Comparison of ENCODE assay signal across 24 cellular contexts in the genomic region with DNA sequence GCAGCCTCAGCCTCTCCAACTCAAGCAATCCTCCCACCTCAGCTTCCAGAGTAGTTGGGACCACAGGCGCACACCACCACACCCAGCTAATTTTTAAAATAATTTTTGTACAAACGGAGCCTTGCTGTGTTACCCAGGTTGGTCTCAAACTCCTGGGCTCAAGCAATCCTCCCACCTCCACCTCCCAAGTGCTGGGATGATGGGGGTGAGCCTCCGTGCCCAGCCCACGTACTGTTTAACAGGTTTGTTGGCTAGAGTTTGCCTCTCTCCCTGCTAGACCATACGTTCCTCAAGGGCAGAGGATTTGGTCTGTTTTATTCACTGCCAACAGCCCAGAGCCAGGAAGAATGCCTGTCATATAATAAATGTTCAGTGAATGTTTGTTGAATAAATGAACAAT. TPM values are rescaled to one million over a fixed set of nuclear protein-coding genes. Genes with fewer than 3 reads are reported as not detected.
DNase-seq lines count a peak whose midpoint lies in the region; ATAC-seq, FAIRE-seq and TF ChIP-seq lines count a peak whose summit lies in the region.
"Had no signal": no experiment of that assay in that cellular context is flagged by ENCODE, and none has a peak within 500 bp of the region (broad histone marks: within the 10 kb centered on the region; RNA-seq: fewer than 3 reads in every experiment).

No MANE protein-coding gene starts in this region.

- H3K36me3 Mint-ChIP-seq in MCF 10A (ENCODE audit: insufficient read depth, unreplicated experiment) (peaks cover 4% of the 10 kb centered on the region), T-cell (no peaks in the 10 kb centered on the region)
- no peaks in the 10 kb centered on the region for H3K36me3 Mint-ChIP-seq in activated naive CD8-positive, alpha-beta T cell treated with anti-CD3 and anti-CD28 coated beads for 36 hours
- no peaks in the 10 kb centered on the region for H3K36me3 Mint-ChIP-seq in stimulated activated memory B cell treated with anti-CD40 and anti-IgM and Interleukin-4, amounts not matched to agents 10 μg/mL and 1 μg/mL and 100 μg/mL, for 72 hours

- no peak for FAIRE-seq in kidney (lab: Jason Lieb, UNC)
- FAIRE-seq: GM18507, H1 had no signal

- H3K4me3 Mint-ChIP-seq in MCF 10A (ENCODE audit: unreplicated experiment) (no peak overlapping the region), T-cell (no peak overlapping the region)
- H3K4me3 Mint-ChIP-seq in activated naive CD8-positive, alpha-beta T cell treated with anti-CD3 and anti-CD28 coated beads for 36 hours = no peak overlapping the region
- H3K4me3 Mint-ChIP-seq in stimulated activated memory B cell treated with anti-CD40 and anti-IgM and Interleukin-4, amounts not matched to agents 10 μg/mL and 1 μg/mL and 100 μg/mL, for 72 hours = no peak overlapping the region

- no peaks in the 10 kb centered on the region for H3K9me3 Mint-ChIP-seq in MCF 10A (ENCODE audit: unreplicated experiment)
- H3K9me3 Mint-ChIP-seq in T-cell = no peaks in the 10 kb centered on the region
- H3K9me3 Mint-ChIP-seq in activated naive CD8-positive, alpha-beta T cell treated with anti-CD3 and anti-CD28 coated beads for 36 hours = no peaks in the 10 kb centered on the region
- H3K9me3 Mint-ChIP-seq in stimulated activated memory B cell treated with anti-CD40 and anti-IgM and Interleukin-4, amounts not matched to agents 10 μg/mL and 1 μg/mL and 100 μg/mL, for 72 hours = no peaks in the 10 kb centered on the region

- intact Hi-C loops in breast epithelium (cut with DNase I; ENCODE audit: low total_unique reads) = no loop called here
- intact Hi-C loops in MCF 10A (cut with micrococcal nuclease) = no loop called here
- intact Hi-C loops in kidney (cut with DNase I) = no loop called here

- H3K36me3 ChIP-seq in breast epithelium (no peaks in the 10 kb centered on the region), Peyer's patch (no peaks in the 10 kb centered on the region), kidney (ENCODE audit: control insufficient read depth in 1 of 2, insufficient read depth in 2 of 2, low read length in 2 of 2) (no peaks in the 10 kb centered on the region)
- H3K36me3 ChIP-seq: prostate gland, transverse colon had no signal

- no peaks in the 10 kb centered on the region for H3K27me3 ChIP-seq in breast epithelium
- no peaks in the 10 kb centered on the region for H3K27me3 ChIP-seq in Peyer's patch
- H3K27me3 ChIP-seq: transverse colon had no signal

- no peaks in the 10 kb centered on the region for H3K9me3 ChIP-seq in breast epithelium
- no peaks in the 10 kb centered on the region for H3K9me3 ChIP-seq in Peyer's patch
- H3K9me3 ChIP-seq in kidney (ENCODE audit: control insufficient read depth in 1 of 2, low read length in 2 of 2) = no peaks in the 10 kb centered on the region
- H3K9me3 ChIP-seq: prostate gland, SK-N-SH, transverse colon had no signal

- TF ChIP-seq POLR2A in breast epithelium (IDR thresholded peaks at IDR 0.05) = no peak
- no peak for TF ChIP-seq POLR2A in Peyer's patch (IDR thresholded peaks at IDR 0.05)

- CTCF ChIA-PET in MCF 10A (lab: Yijun Ruan, JAX) = interaction anchor here (0.6 to 0.9 kb wide), 3 partner anchors 9 to 258 kb away, joined by 3 read pairs; no protein-coding TSS in a partner anchor
- CTCF ChIA-PET in T-cell (lab: Charles Lee) = no interaction called here

- POLR2A ChIA-PET in MCF 10A (lab: Yijun Ruan, JAX) (interaction anchor here (0.6 kb wide), 1 partner anchor 354 kb away, joined by 3 read pairs; no protein-coding TSS in a partner anchor), T-cell (lab: Charles Lee) (interaction anchor here in 1 of 2 donors (0.6 kb wide), 1 partner anchor 27 kb away, joined by 6 read pairs; no protein-coding TSS in a partner anchor)

- H3K4me3 ChIP-seq in breast epithelium (no peak overlapping the region), Peyer's patch (no peak overlapping the region), kidney (ENCODE audit: low read length in 2 of 2) (no peak overlapping the region)
- H3K4me3 ChIP-seq: prostate gland, transverse colon had no signal

- H3K27me3 Mint-ChIP-seq in MCF 10A (ENCODE audit: insufficient read depth, unreplicated experiment) (peaks cover 9% of the 10 kb centered on the region), T-cell (no peaks in the 10 kb centered on the region)
- H3K27me3 Mint-ChIP-seq in activated naive CD8-positive, alpha-beta T cell treated with anti-CD3 and anti-CD28 coated beads for 36 hours = no peaks in the 10 kb centered on the region
- no peaks in the 10 kb centered on the region for H3K27me3 Mint-ChIP-seq in stimulated activated memory B cell treated with anti-CD40 and anti-IgM and Interleukin-4, amounts not matched to agents 10 μg/mL and 1 μg/mL and 100 μg/mL, for 72 hours

- BruUV-seq in MCF 10A (replicated peaks; lab: Mats Ljungman, UMichigan) = no TSS peak

- DNase-seq in breast epithelium (ENCODE audit: low spot score in 2 of 2) (no peak), MCF 10A (ENCODE audit: unreplicated experiment) (no peak), T-cell (no peak), Peyer's patch (no peak), kidney (no peak)
- DNase-seq in activated naive CD8-positive, alpha-beta T cell treated with anti-CD3 and anti-CD28 coated beads for 36 hours = no peak
- DNase-seq: activated gamma-delta T cell treated with Interleukin-2 at 50 U/mL for 16 hours; GF-D8; head of caudate nucleus; NCI-H1436; NCI-H2107; NCI-H446; SK-N-SH; stimulated activated CD4-positive, alpha-beta T cell treated with anti-CD3 and anti-CD28 coated beads, Interleukin-15, amount 100 ng/mL, for 24 hours; T1000 had no signal

- H3K27ac ChIP-seq in breast epithelium (peak overlapping the region; percentile 1 to 61), Peyer's patch (no peak overlapping the region), kidney (ENCODE audit: low read depth in 2 of 2, low read length in 2 of 2) (no peak overlapping the region)
- H3K27ac ChIP-seq: epithelial cell of prostate, transverse colon had no signal

- TF ChIP-seq CTCF in breast epithelium (IDR thresholded peaks at IDR 0.05) (no peak), MCF 10A (IDR thresholded peaks at IDR 0.05; ENCODE audit: unreplicated experiment) (no peak), Peyer's patch (IDR thresholded peaks at IDR 0.05) (no peak), kidney (IDR thresholded peaks at IDR 0.05; ENCODE audit: borderline replicate concordance, extremely low read depth, insufficient read depth) (no peak)

- H3K4me1 Mint-ChIP-seq in MCF 10A (ENCODE audit: insufficient read depth, unreplicated experiment) = peaks cover 9% of the 10 kb centered on the region
- peaks cover 72 to 75% (median 75%) of the 10 kb centered on the region in 3 donors for H3K4me1 Mint-ChIP-seq in T-cell
- peaks cover 69% of the 10 kb centered on the region for H3K4me1 Mint-ChIP-seq in activated naive CD8-positive, alpha-beta T cell treated with anti-CD3 and anti-CD28 coated beads for 36 hours
- peaks cover 62% of the 10 kb centered on the region for H3K4me1 Mint-ChIP-seq in stimulated activated memory B cell treated with anti-CD40 and anti-IgM and Interleukin-4, amounts not matched to agents 10 μg/mL and 1 μg/mL and 100 μg/mL, for 72 hours

- H3K27ac Mint-ChIP-seq in MCF 10A (ENCODE audit: low read depth, unreplicated experiment) (no peak overlapping the region), T-cell (peak overlapping the region; percentile 62 to 83)
- H3K27ac Mint-ChIP-seq in activated naive CD8-positive, alpha-beta T cell treated with anti-CD3 and anti-CD28 coated beads for 36 hours = peak overlapping the region; percentile 9
- H3K27ac Mint-ChIP-seq in stimulated activated memory B cell treated with anti-CD40 and anti-IgM and Interleukin-4, amounts not matched to agents 10 μg/mL and 1 μg/mL and 100 μg/mL, for 72 hours = peak overlapping the region; percentile 92

- H3K9ac ChIP-seq in kidney (ENCODE audit: low read length in 2 of 2) = no peak overlapping the region
- H3K9ac ChIP-seq: SK-N-SH had no signal

- ATAC-seq in T-cell (replicated peaks in 1 of 4) = no peak
- ATAC-seq in stimulated activated memory B cell treated with anti-CD40 and anti-IgM and Interleukin-4, amounts not matched to agents 10 μg/mL and 1 μg/mL and 100 μg/mL, for 72 hours = no peak

- H3K4me1 ChIP-seq in breast epithelium = no peaks in the 10 kb centered on the region
- H3K4me1 ChIP-seq in Peyer's patch = peaks cover 0 to 28% (median 8%) of the 10 kb centered on the region in 4 donors
- H3K4me1 ChIP-seq in kidney (ENCODE audit: control insufficient read depth in 1 of 2, insufficient read depth in 1 of 2, low read depth in 1 of 2, low read length in 2 of 2) = peaks cover 0 to 6% of the 10 kb centered on the region in 2 donors
- H3K4me1 ChIP-seq: prostate gland had no signal

RNA-seq across cellular contexts. Expression of gene SOCS1, which starts 26.6 kb away (rescaled TPM):
- total RNA-seq in breast epithelium (1 to 10 TPM; 4.1 to 9.0 (median 5.6) TPM), MCF 10A (2022) (1.4 and 1.6 TPM in 2 replicates), T-cell (10 to 100 TPM; 49.2 to 67.2 (median 54.5) TPM), Peyer's patch (10 to 100 TPM in 3 of 4 donors, 1 to 10 TPM in 1; 8.7 to 19.0 (median 15.3) TPM), kidney (21.8 TPM)
- 10 to 100 TPM; 30.8 to 32.9 TPM for total RNA-seq in activated naive CD8-positive, alpha-beta T cell treated with anti-CD3 and anti-CD28 coated beads for 36 hours
- 10.4 TPM for polyA plus RNA-seq in kidney (ENCODE audit: insufficient read depth, low read depth, low replicate concordance)

RNA-seq across cellular contexts. Expression of gene TNP2, which starts 39.7 kb away (rescaled TPM):
- not detected for total RNA-seq in breast epithelium
- total RNA-seq in MCF 10A (2022) = not detected in 2 replicates
- not detected for total RNA-seq in T-cell
- total RNA-seq in activated naive CD8-positive, alpha-beta T cell treated with anti-CD3 and anti-CD28 coated beads for 36 hours = not detected
- total RNA-seq in Peyer's patch = not detected
- total RNA-seq in kidney = not detected
- not detected for polyA plus RNA-seq in kidney (ENCODE audit: insufficient read depth, low read depth, low replicate concordance)
- total RNA-seq: chondrocyte, H1, HT-29, lung microvascular endothelial cell, prostate gland, transverse colon had no signal
- polyA plus RNA-seq: H1, SK-N-SH had no signal

RNA-seq across cellular contexts. Expression of gene PRM3, which starts 44.0 kb away (rescaled TPM):
- total RNA-seq in breast epithelium (not detected), MCF 10A (2022) (not detected in 2 replicates), T-cell (not detected), Peyer's patch (not detected), kidney (not detected)
- not detected for total RNA-seq in activated naive CD8-positive, alpha-beta T cell treated with anti-CD3 and anti-CD28 coated beads for 36 hours
- polyA plus RNA-seq in kidney (ENCODE audit: insufficient read depth, low read depth, low replicate concordance) = not detected
- total RNA-seq: chondrocyte, H1, HT-29, lung microvascular endothelial cell, prostate gland, transverse colon had no signal
- polyA plus RNA-seq: H1, SK-N-SH had no signal

RNA-seq across cellular contexts. Expression of gene PRM2, which starts 46.8 kb away (rescaled TPM):
- total RNA-seq in breast epithelium = not detected
- total RNA-seq in MCF 10A (2022) = not detected in 2 replicates
- not detected for total RNA-seq in T-cell
- total RNA-seq in activated naive CD8-positive, alpha-beta T cell treated with anti-CD3 and anti-CD28 coated beads for 36 hours = not detected
- not detected for total RNA-seq in Peyer's patch
- not detected for total RNA-seq in kidney
- not detected for polyA plus RNA-seq in kidney (ENCODE audit: insufficient read depth, low read depth, low replicate concordance)
- total RNA-seq: chondrocyte, H1, HT-29, lung microvascular endothelial cell, transverse colon had no signal
- polyA plus RNA-seq: H1, SK-N-SH had no signal

RNA-seq across cellular contexts. Expression of gene PRM1, which starts 51.7 kb away (rescaled TPM):
- not detected for total RNA-seq in breast epithelium
- total RNA-seq in MCF 10A (2022) = not detected in 2 replicates
- total RNA-seq in T-cell = not detected
- total RNA-seq in activated naive CD8-positive, alpha-beta T cell treated with anti-CD3 and anti-CD28 coated beads for 36 hours = not detected
- total RNA-seq in Peyer's patch = not detected
- not detected for total RNA-seq in kidney
- not detected for polyA plus RNA-seq in kidney (ENCODE audit: insufficient read depth, low read depth, low replicate concordance)
- total RNA-seq: chondrocyte, HT-29, lung microvascular endothelial cell, transverse colon had no signal
- polyA plus RNA-seq: SK-N-SH had no signal

Comparison
In these comparisons a context has a peak if more than half of its experiments do, and no peak if none do; other contexts are left out.
1. H3K27ac ChIP-seq: peak in breast epithelium (2 of 2); none in Peyer's patch (0 of 4) and kidney (0 of 2).